Comparison of ENCODE assay signal across 9 cellular contexts in genomic region chr10:25059990-25060389, GRCh38. TPM values are rescaled to one million over a fixed set of nuclear protein-coding genes. Genes with fewer than 3 reads are reported as not detected.
DNase-seq lines count a peak whose midpoint lies in the region; ATAC-seq and TF ChIP-seq lines count a peak whose summit lies in the region.
"Had no signal": no experiment of that assay in that cellular context is flagged by ENCODE, and none has a peak within 500 bp of the region (broad histone marks: within the 10 kb centered on the region; RNA-seq: fewer than 3 reads in every experiment).

No MANE protein-coding gene starts in this region.

- in situ Hi-C loops in astrocyte of the spinal cord (cut with HindIII; ENCODE audit: low sequenced_read_pairs), result no loop called here

- no peaks in the 10 kb centered on the region for H3K27me3 ChIP-seq in upper lobe of right lung

- H3K27ac Mint-ChIP-seq in T-helper 17 cell, result no peak overlapping the region
- H3K27ac Mint-ChIP-seq: activated CD4-positive, alpha-beta memory T cell treated with anti-CD3 and anti-CD28 coated beads, Interleukin-2, amount 10 ng/mL, durations not matched to agents 7 days and 5 days had no signal

- peaks cover 3% of the 10 kb centered on the region for H3K36me3 Mint-ChIP-seq in T-helper 17 cell (ENCODE audit: low read depth)

- H3K36me3 ChIP-seq in upper lobe of right lung, result no peaks in the 10 kb centered on the region

- no peak overlapping the region for H3K4me3 ChIP-seq in astrocyte of the spinal cord (ENCODE audit: low read depth, low read length)
- H3K4me3 ChIP-seq in upper lobe of right lung, result no peak overlapping the region

- DNase-seq in HuH-7 (ENCODE audit: low spot score) (peak; percentile 61), astrocyte of the spinal cord (ENCODE audit: low read depth, low spot score) (peak; percentile 90), left colon (peak; percentile 31 to 50), upper lobe of right lung (peak; percentile 74), T-helper 17 cell (no peak)
- DNase-seq in stimulated activated CD4-positive, alpha-beta T cell treated with anti-CD3 and anti-CD28 coated beads, Interleukin-12 subunit alpha, Interleukin-12 subunit beta, amount 100 ng/mL, for 4 hours, result no peak
- DNase-seq: activated CD4-positive, alpha-beta memory T cell treated with anti-CD3 and anti-CD28 coated beads, Interleukin-2, amount 10 ng/mL, durations not matched to agents 7 days and 5 days; NCI-H1930 had no signal

- H3K27me3 Mint-ChIP-seq in T-helper 17 cell, result peaks cover 11% of the 10 kb centered on the region
- H3K27me3 Mint-ChIP-seq: activated CD4-positive, alpha-beta memory T cell treated with anti-CD3 and anti-CD28 coated beads, Interleukin-2, amount 10 ng/mL, durations not matched to agents 7 days and 5 days had no signal

- H3K27ac ChIP-seq in upper lobe of right lung, result no peak overlapping the region

- no peak overlapping the region for H3K4me3 Mint-ChIP-seq in T-helper 17 cell
- H3K4me3 Mint-ChIP-seq: activated CD4-positive, alpha-beta memory T cell treated with anti-CD3 and anti-CD28 coated beads, Interleukin-2, amount 10 ng/mL, durations not matched to agents 7 days and 5 days had no signal

- TF ChIP-seq CTCF in astrocyte of the spinal cord (IDR thresholded peaks at IDR 0.05; ENCODE audit: low read depth, low read length), result no peak
- no peak for TF ChIP-seq CTCF in upper lobe of right lung (IDR thresholded peaks at IDR 0.05)

- intact Hi-C loops in left colon (cut with DNase I, micrococcal nuclease) (no loop called here), upper lobe of right lung (cut with DNase I) (no loop called here)

- H3K9me3 ChIP-seq in upper lobe of right lung, result no peaks in the 10 kb centered on the region
- H3K9me3 ChIP-seq in T-helper 17 cell (ENCODE audit: control insufficient read depth, low read length, poor library complexity, severe bottlenecking), result no peaks in the 10 kb centered on the region

- no peaks in the 10 kb centered on the region for H3K4me1 ChIP-seq in upper lobe of right lung

- ATAC-seq in left colon (peak; percentile 63), upper lobe of right lung (peak; percentile 78), T-helper 17 cell (no peak), GM21367 (IDR thresholded peaks at IDR 0.05; ENCODE audit: unreplicated experiment) (no peak)

- peaks cover 14% of the 10 kb centered on the region for H3K4me1 Mint-ChIP-seq in T-helper 17 cell

RNA-seq across cellular contexts. Expression of gene THNSL1, which starts 43.6 kb away (rescaled TPM):
- total RNA-seq in left colon, result 1 to 10 TPM; 2.5 to 3.0 TPM
- total RNA-seq in upper lobe of right lung, result 3.0 TPM
- 1 to 10 TPM in 1 of 2 donors, under 1 TPM in 1; 0.73 to 1.4 TPM for total RNA-seq in T-helper 17 cell

RNA-seq across cellular contexts. Expression of gene ENKUR, which starts 44.0 kb away (rescaled TPM):
- total RNA-seq in left colon (1 to 10 TPM in 1 of 2 donors, under 1 TPM in 1; 0.39 to 1.3 TPM), upper lobe of right lung (0.49 TPM), T-helper 17 cell (10 to 100 TPM in 1 of 2 donors, under 1 TPM in 1; 0.85 to 14.9 TPM)
- total RNA-seq: activated CD4-positive, alpha-beta memory T cell treated with anti-CD3 and anti-CD28 coated beads, Interleukin-2, amount 10 ng/mL, durations not matched to agents 7 days and 5 days had no signal

Comparison
In these comparisons a context has a peak if more than half of its experiments do, and no peak if none do; other contexts are left out.
1. DNase-seq: peak in HuH-7 (single experiment), astrocyte of the spinal cord (single experiment), left colon (2 of 2) and upper lobe of right lung (single experiment); none in T-helper 17 cell (0 of 3) and stimulated activated CD4-positive, alpha-beta T cell treated with anti-CD3 and anti-CD28 coated beads, Interleukin-12 subunit alpha, Interleukin-12 subunit beta, amount 100 ng/mL, for 4 hours (single experiment).
2. ATAC-seq: peak in left colon (single experiment) and upper lobe of right lung (single experiment); none in T-helper 17 cell (single experiment) and GM21367 (single experiment).